In genomic region chr19:4660181-4660791, GRCh38 we compare ENCODE assay signal across 9 cellular contexts. TPM values are rescaled to one million over a fixed set of nuclear protein-coding genes. Genes with fewer than 3 reads are reported as not detected.
DNase-seq lines count a peak whose midpoint lies in the region; ATAC-seq and TF ChIP-seq lines count a peak whose summit lies in the region.
"Had no signal": no experiment of that assay in that cellular context is flagged by ENCODE, and none has a peak within 500 bp of the region (broad histone marks: within the 10 kb centered on the region; RNA-seq: fewer than 3 reads in every experiment).

No MANE protein-coding gene starts in this region.

- no peak for TF ChIP-seq EP300 in SK-N-SH (IDR thresholded peaks at IDR 0.05; ENCODE audit: borderline replicate concordance in 1 of 2, low read depth in 1 of 2, low read length in 1 of 2)

- H3K9me2 ChIP-seq in SK-N-SH = no peaks in the 10 kb centered on the region

- TF ChIP-seq RAD21 in SK-N-SH (IDR thresholded peaks at IDR 0.05; ENCODE audit: low read length) = no peak

- H3K4me2 ChIP-seq in SK-N-SH = no peak overlapping the region

- CTCF ChIA-PET in AG04450 (lab: Charles Lee) (no interaction called here), SK-N-SH (lab: Yijun Ruan, JAX) (no interaction called here)

- no peak overlapping the region for H3K4me3 ChIP-seq in AG04450 (ENCODE audit: low read depth, low read length)
- no peak overlapping the region for H3K4me3 ChIP-seq in H7 (ENCODE audit: insufficient read depth, low read depth, low read length)
- H3K4me3 ChIP-seq in SK-N-SH (ENCODE audit: low read depth in 2 of 2, low read length in 1 of 2) = no peak overlapping the region
- H3K4me3 ChIP-seq in left ventricle myocardium inferior = no peak overlapping the region

- intact Hi-C loops in left ventricle myocardium inferior (cut with micrococcal nuclease) = no loop called here

- 94% methylated on average over 13 of the region's 15 CpGs for WGBS in SK-N-SH (ENCODE audit: low lambda C conversion rate)

- H3K27ac ChIP-seq in AG04450 (ENCODE audit: low read depth, low read length) = no peak overlapping the region
- H3K27ac ChIP-seq in SK-N-SH (ENCODE audit: low read depth in 2 of 2, low read length in 1 of 2) = no peak overlapping the region
- no peak overlapping the region for H3K27ac ChIP-seq in left ventricle myocardium inferior (replicated peaks)

- ATAC-seq in HG03135 (IDR thresholded peaks at IDR 0.05; ENCODE audit: unreplicated experiment) (no peak), GM19452 (IDR thresholded peaks at IDR 0.05; ENCODE audit: unreplicated experiment) (no peak), HG03342 (IDR thresholded peaks at IDR 0.05; ENCODE audit: unreplicated experiment) (no peak)

- H4K20me1 ChIP-seq in SK-N-SH (ENCODE audit: insufficient read depth) = no peaks in the 10 kb centered on the region

- H3K9me3 ChIP-seq in AG04450 (ENCODE audit: control insufficient read depth, insufficient read depth, low read length) (peaks cover 3% of the 10 kb centered on the region; the same call in 1 of the 2 replicates), SK-N-SH (no peaks in the 10 kb centered on the region), left ventricle myocardium inferior (replicated peaks) (peaks cover 12% of the 10 kb centered on the region)

- POLR2A ChIA-PET in AG04450 (lab: Yijun Ruan, JAX) = no interaction called here
- POLR2A ChIA-PET in SK-N-SH (lab: Yijun Ruan, JAX) = no interaction called here

- peak; percentile 9; the same call in 1 of the 2 replicates for TF ChIP-seq CTCF in AG04450 (IDR thresholded peaks at IDR 0.05; ENCODE audit: low read depth, low read length)
- peak; percentile 31 for TF ChIP-seq CTCF in SK-N-SH (IDR thresholded peaks at IDR 0.05)
- peak; percentile 57 for TF ChIP-seq CTCF in left ventricle myocardium inferior (IDR thresholded peaks at IDR 0.05; ENCODE audit: borderline replicate concordance)

- H3K36me3 ChIP-seq in H7 (replicated peaks; ENCODE audit: control insufficient read depth, insufficient read depth, low read length) (peaks cover 6% of the 10 kb centered on the region), SK-N-SH (replicated peaks in 1 of 2; ENCODE audit: control insufficient read depth in 1 of 2, insufficient read depth in 2 of 2, low read length in 1 of 2) (peaks cover 22 to 44% of the 10 kb centered on the region in 2 experiments), left ventricle myocardium inferior (peaks cover 80% of the 10 kb centered on the region)

- H3K4me1 ChIP-seq in SK-N-SH (ENCODE audit: control insufficient read depth in 1 of 2, insufficient read depth in 2 of 2, low read depth in 1 of 2, low read length in 1 of 2) (no peaks in the 10 kb centered on the region), left ventricle myocardium inferior (peaks cover 10% of the 10 kb centered on the region)

- no peak overlapping the region for H3K9ac ChIP-seq in SK-N-SH

- DNase-seq in AG04450 (ENCODE audit: low read depth, low spot score) = no peak
- DNase-seq in H7 = peak; percentile 83
- DNase-seq in SK-N-SH = no peak
- DNase-seq in left ventricle myocardium inferior = no peak
- no peak for DNase-seq in GM19240 (ENCODE audit: insufficient read length, low spot score)
- DNase-seq: NCI-H2081 treated with DMSO at 0.1 percent for 48 hours had no signal

- H3K27me3 ChIP-seq in AG04450 (ENCODE audit: control insufficient read depth, insufficient read depth, low read length) (no peaks in the 10 kb centered on the region), H7 (ENCODE audit: control insufficient read depth, insufficient read depth, low read length) (no peaks in the 10 kb centered on the region), SK-N-SH (ENCODE audit: insufficient read depth) (no peaks in the 10 kb centered on the region), left ventricle myocardium inferior (ENCODE audit: low read depth) (no peaks in the 10 kb centered on the region)

- H2AFZ ChIP-seq in SK-N-SH (ENCODE audit: low read depth) = no peak overlapping the region

- H3K79me2 ChIP-seq in SK-N-SH (ENCODE audit: insufficient read depth) = peaks cover 9% of the 10 kb centered on the region; the same call in 1 of the 2 replicates

- peaks cover 10% of the 10 kb centered on the region for H3F3A ChIP-seq in SK-N-SH (replicated peaks; ENCODE audit: insufficient read depth)

TF ChIP-seq in SK-N-SH, 30 proteins besides CTCF, POLR2A, EP300 and RAD21:
- TF ChIP-seq USF1 (IDR thresholded peaks at IDR 0.05; ENCODE audit: borderline replicate concordance, low read depth) (no peak), RFX5 (IDR thresholded peaks at IDR 0.05; ENCODE audit: low read length) (no peak), RCOR1 (IDR thresholded peaks at IDR 0.05; ENCODE audit: low read length) (no peak), MXI1 (IDR thresholded peaks at IDR 0.05; ENCODE audit: low read depth, low read length) (no peak), POLR2AphosphoS5 (IDR thresholded peaks at IDR 0.05; ENCODE audit: low read depth, low read length) (no peak)

RNA-seq across cellular contexts. Expression of gene MYDGF, which starts 9.9 kb away (rescaled TPM):
- polyA plus RNA-seq in AG04450 (2011; rRNA removed) (126 and 160 TPM in 2 replicates), SK-N-SH (2012; rRNA removed) (188 and 312 TPM in 2 replicates)
- 45.1 and 52.5 TPM in 2 replicates for polyA minus RNA-seq in AG04450 (2011; rRNA and poly(A)+ RNA removed)
- 90.2 and 92.2 TPM in 2 replicates for total RNA-seq in H7 (2014; rRNA removed; shearing (Covaris generic))
- polyA plus RNA-seq in SK-N-SH (2012; cell fraction: cytosol; rRNA removed) = 180 and 229 TPM in 2 replicates
- polyA plus RNA-seq in SK-N-SH (2012; cell fraction: nucleus; rRNA removed) = 153 and 184 TPM in 2 replicates
- total RNA-seq in left ventricle myocardium inferior = 26.3 TPM

RNA-seq across cellular contexts. Expression of gene TNFAIP8L1, which starts 21.0 kb away (rescaled TPM):
- polyA plus RNA-seq in AG04450 (2011; rRNA removed) = 4.1 and 4.7 TPM in 2 replicates
- polyA minus RNA-seq in AG04450 (2011; rRNA and poly(A)+ RNA removed) = 3.9 and 4.0 TPM in 2 replicates
- total RNA-seq in H7 (2014; rRNA removed; shearing (Covaris generic)) = 9.4 and 11.1 TPM in 2 replicates
- 5.7 and 6.4 TPM in 2 replicates for polyA plus RNA-seq in SK-N-SH (2012; rRNA removed)
- 4.6 and 6.5 TPM in 2 replicates for polyA plus RNA-seq in SK-N-SH (2012; cell fraction: cytosol; rRNA removed)
- 3.5 and 4.0 TPM in 2 replicates for polyA plus RNA-seq in SK-N-SH (2012; cell fraction: nucleus; rRNA removed)
- total RNA-seq in left ventricle myocardium inferior = 4.2 TPM
